8 cellular contexts compared by ENCODE assay signal in the genomic region with DNA sequence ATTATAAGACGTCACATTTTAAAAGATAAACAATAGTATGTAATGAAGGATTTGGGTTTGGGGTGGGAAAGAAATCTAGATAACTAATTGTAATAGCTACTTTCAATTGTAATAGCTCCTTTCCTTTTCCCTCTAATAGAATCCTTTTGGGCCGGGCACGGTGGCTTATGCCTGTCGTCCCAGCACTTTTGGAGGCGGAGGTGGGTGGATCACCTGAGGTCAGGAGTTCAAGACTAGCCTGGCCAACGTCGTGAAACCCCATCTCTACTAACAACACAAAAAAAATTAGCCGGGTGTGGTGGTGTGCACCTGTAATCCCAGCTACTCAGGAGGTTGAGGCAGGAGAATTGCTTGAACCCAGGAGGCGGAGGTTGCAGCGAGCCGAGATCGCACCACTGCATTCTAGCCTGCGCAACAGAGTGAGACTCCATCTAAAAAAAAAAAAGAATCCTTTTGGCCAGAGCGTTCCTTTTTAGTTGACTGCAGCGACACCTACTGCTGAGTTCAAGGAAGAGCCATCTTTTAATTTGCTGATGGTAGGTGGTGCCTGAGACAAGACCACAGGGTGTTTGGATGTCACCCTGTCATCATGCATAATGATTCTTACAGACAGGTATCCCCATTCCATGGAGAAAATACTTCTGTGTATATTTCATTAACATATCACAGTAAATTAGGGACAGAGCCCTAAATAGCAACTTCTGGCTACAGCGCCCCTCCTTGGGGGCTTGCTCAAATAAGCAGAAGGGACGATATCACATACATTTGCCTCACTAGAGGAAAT.
A peak's percentile ranks its signal among the peaks of the same experiment; 100 is the strongest.
DNase-seq lines count a peak whose midpoint lies in the region; ATAC-seq and TF ChIP-seq lines count a peak whose summit lies in the region.

No MANE protein-coding gene starts in this region.

- H3K4me1 Mint-ChIP-seq in activated CD4-positive, alpha-beta T cell treated with anti-CD3 and anti-CD28 coated beads for 36 hours: no peaks in the 10 kb centered on the region

- peaks cover 11% of the 10 kb centered on the region for H3K27me3 Mint-ChIP-seq in activated CD4-positive, alpha-beta T cell treated with anti-CD3 and anti-CD28 coated beads for 36 hours

- ATAC-seq in GM18867 (IDR thresholded peaks at IDR 0.05; ENCODE audit: unreplicated experiment) (peak; percentile 91), HG03342 (IDR thresholded peaks at IDR 0.05; ENCODE audit: unreplicated experiment) (peak; percentile 86)
- peak; percentile 78 for ATAC-seq in activated CD4-positive, alpha-beta T cell treated with anti-CD3 and anti-CD28 coated beads for 36 hours

- no peak overlapping the region for H3K27ac Mint-ChIP-seq in activated CD4-positive, alpha-beta T cell treated with anti-CD3 and anti-CD28 coated beads for 36 hours

- no peaks in the 10 kb centered on the region for H3K9me3 Mint-ChIP-seq in activated CD4-positive, alpha-beta T cell treated with anti-CD3 and anti-CD28 coated beads for 36 hours (ENCODE audit: low read depth)

- no peaks in the 10 kb centered on the region for H3K36me3 Mint-ChIP-seq in activated CD4-positive, alpha-beta T cell treated with anti-CD3 and anti-CD28 coated beads for 36 hours (ENCODE audit: low read depth)

- POLR2A ChIA-PET in activated CD4-positive, alpha-beta T cell treated with anti-CD3 and anti-CD28 coated beads for 36 hours (lab: Charles Lee): no interaction called here

- CTCF ChIA-PET in activated CD4-positive, alpha-beta T cell treated with anti-CD3 and anti-CD28 coated beads for 36 hours (lab: Charles Lee): interaction anchor here (0.5 to 1.6 kb wide), 16 partner anchors 9 to 1347 kb away, joined by 3 to 5 read pairs (median 3); no protein-coding TSS in a partner anchor

- intact Hi-C loops in activated CD4-positive, alpha-beta T cell treated with anti-CD3 and anti-CD28 coated beads for 36 hours (cut with DNase I, micrococcal nuclease): loop anchor here (1.0 to 10.0 kb wide), 9 partner anchors 178 to 1581 kb away; no protein-coding TSS in a partner anchor

- no peak for TF ChIP-seq POLR2A in erythroblast (IDR thresholded peaks at IDR 0.05; ENCODE audit: low read length)

- no peak overlapping the region for H3K4me3 Mint-ChIP-seq in activated CD4-positive, alpha-beta T cell treated with anti-CD3 and anti-CD28 coated beads for 36 hours

- DNase-seq in Ammon's horn (ENCODE audit: low spot score) (peak; percentile 76), NCI-H2196 treated with DMSO at 0.1 percent for 48 hours (lab: John Stamatoyannopoulos, UW; ENCODE audit: unreplicated experiment) (peak; percentile 39), erythroblast (lab: John Stamatoyannopoulos, UW) (peak; percentile 66 to 79), myocyte (ENCODE audit: low read depth) (peak; percentile 76), superior temporal gyrus (ENCODE audit: extremely low spot score) (peak; percentile 83)
- DNase-seq in activated CD4-positive, alpha-beta T cell treated with anti-CD3 and anti-CD28 coated beads for 36 hours: peak; percentile 70

Comparison
In these comparisons a context has a peak if more than half of its experiments do, and no peak if none do; other contexts are left out.
1. Peak in every context shown above with its lines: DNase-seq and ATAC-seq.